Comparison of ENCODE assay signal across 1 cellular context in genomic region chr12:44441155-44441554, GRCh38.
A peak's percentile ranks its signal among the peaks of the same experiment; 100 is the strongest.
TF ChIP-seq lines count a peak whose summit lies in the region.

No MANE protein-coding gene starts in this region.

TF ChIP-seq in GM12878, 131 proteins besides CTCF, POLR2A, EP300 and RAD21 (continued from another document):
- TF ChIP-seq, protein P1, sequence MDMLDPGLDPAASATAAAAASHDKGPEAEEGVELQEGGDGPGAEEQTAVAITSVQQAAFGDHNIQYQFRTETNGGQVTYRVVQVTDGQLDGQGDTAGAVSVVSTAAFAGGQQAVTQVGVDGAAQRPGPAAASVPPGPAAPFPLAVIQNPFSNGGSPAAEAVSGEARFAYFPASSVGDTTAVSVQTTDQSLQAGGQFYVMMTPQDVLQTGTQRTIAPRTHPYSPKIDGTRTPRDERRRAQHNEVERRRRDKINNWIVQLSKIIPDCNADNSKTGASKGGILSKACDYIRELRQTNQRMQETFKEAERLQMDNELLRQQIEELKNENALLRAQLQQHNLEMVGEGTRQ (IDR thresholded peaks at IDR 0.05; ENCODE audit: borderline replicate concordance, low read depth, low read length): no peak
- TF ChIP-seq NR2F1 (conservative IDR thresholded peaks at IDR 0.05) (0 out of 2 replicates have a peak, but pooled peaks have one; percentile 15), PAX5 (IDR thresholded peaks at IDR 0.05; ENCODE audit: borderline replicate concordance, low read depth, low read length) (peak; percentile 15; the same call in 1 of the 2 replicates), POLR2AphosphoS5 (IDR thresholded peaks at IDR 0.05; ENCODE audit: low read length) (no peak), SPI1 (IDR thresholded peaks at IDR 0.05; ENCODE audit: borderline replicate concordance, insufficient read depth, low read depth, low read length) (no peak), HDGF (IDR thresholded peaks at IDR 0.05) (no peak), KLF5 (IDR thresholded peaks at IDR 0.05; ENCODE audit: partially characterized antibody) (no peak), EGR1 (IDR thresholded peaks at IDR 0.05; ENCODE audit: borderline replicate concordance in 1 of 2, low read depth in 2 of 2, low read length in 2 of 2) (no peak), ELK1 (IDR thresholded peaks at IDR 0.05; ENCODE audit: low read depth, low read length) (no peak), FOXK2 (IDR thresholded peaks at IDR 0.05) (no peak), YY1 (IDR thresholded peaks at IDR 0.05; ENCODE audit: low read depth, low read length) (no peak), E4F1 (IDR thresholded peaks at IDR 0.05; ENCODE audit: borderline replicate concordance, partially characterized antibody) (no peak), TCF12 (IDR thresholded peaks at IDR 0.05; ENCODE audit: low read depth, low read length) (no peak), ZBTB4 (CRISPR knock-in tag; IDR thresholded peaks at IDR 0.05) (no peak), SMC3 (IDR thresholded peaks at IDR 0.05; ENCODE audit: borderline replicate concordance, low read length) (no peak), RCOR1 (conservative IDR thresholded peaks at IDR 0.05; ENCODE audit: low read depth, low read length) (no peak), SREBF2 (IDR thresholded peaks at IDR 0.05; ENCODE audit: low read length) (no peak), ZNF24 (IDR thresholded peaks at IDR 0.05) (0 out of 2 replicates have a peak, but pooled peaks have one; percentile 35), ETV6 (conservative IDR thresholded peaks at IDR 0.05 in 1 of 2, IDR thresholded peaks at IDR 0.05 in 1 of 2; ENCODE audit: borderline replicate concordance in 1 of 2, low read depth in 1 of 2) (no peak), ZZZ3 (IDR thresholded peaks at IDR 0.05; ENCODE audit: control insufficient read depth, insufficient read length, low read depth) (no peak), ZNF217 (IDR thresholded peaks at IDR 0.05) (no peak), PKNOX1 (IDR thresholded peaks at IDR 0.05) (no peak), NRF1 (conservative IDR thresholded peaks at IDR 0.05; ENCODE audit: low read depth, low read length) (no peak), GABPA (IDR thresholded peaks at IDR 0.05; ENCODE audit: low read depth) (no peak), SUZ12 (IDR thresholded peaks at IDR 0.05; ENCODE audit: unreplicated experiment) (no peak), RBBP5 (conservative IDR thresholded peaks at IDR 0.05) (no peak), CEBPB (IDR thresholded peaks at IDR 0.05; ENCODE audit: borderline replicate concordance in 1 of 2, low read depth in 2 of 2, low read length in 2 of 2) (no peak), BMI1 (IDR thresholded peaks at IDR 0.05; ENCODE audit: borderline replicate concordance) (no peak), STAT1 (conservative IDR thresholded peaks at IDR 0.05) (no peak), EED (IDR thresholded peaks at IDR 0.05; ENCODE audit: low read depth) (peak; percentile 39; the same call in 1 of the 2 replicates), TAF1 (IDR thresholded peaks at IDR 0.05; ENCODE audit: borderline replicate concordance, low read depth, low read length) (no peak), MYC (IDR thresholded peaks at IDR 0.05; ENCODE audit: insufficient read depth, insufficient read length, insufficient replicate concordance, low read length, severe bottlenecking) (no peak), MEF2B (IDR thresholded peaks at IDR 0.05; ENCODE audit: partially characterized antibody, poor library complexity, severe bottlenecking) (no peak), BCLAF1 (IDR thresholded peaks at IDR 0.05) (no peak)
- TF ChIP-seq, protein P2, sequence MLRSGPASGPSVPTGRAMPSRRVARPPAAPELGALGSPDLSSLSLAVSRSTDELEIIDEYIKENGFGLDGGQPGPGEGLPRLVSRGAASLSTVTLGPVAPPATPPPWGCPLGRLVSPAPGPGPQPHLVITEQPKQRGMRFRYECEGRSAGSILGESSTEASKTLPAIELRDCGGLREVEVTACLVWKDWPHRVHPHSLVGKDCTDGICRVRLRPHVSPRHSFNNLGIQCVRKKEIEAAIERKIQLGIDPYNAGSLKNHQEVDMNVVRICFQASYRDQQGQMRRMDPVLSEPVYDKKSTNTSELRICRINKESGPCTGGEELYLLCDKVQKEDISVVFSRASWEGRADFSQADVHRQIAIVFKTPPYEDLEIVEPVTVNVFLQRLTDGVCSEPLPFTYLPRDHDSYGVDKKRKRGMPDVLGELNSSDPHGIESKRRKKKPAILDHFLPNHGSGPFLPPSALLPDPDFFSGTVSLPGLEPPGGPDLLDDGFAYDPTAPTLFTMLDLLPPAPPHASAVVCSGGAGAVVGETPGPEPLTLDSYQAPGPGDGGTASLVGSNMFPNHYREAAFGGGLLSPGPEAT (IDR thresholded peaks at IDR 0.05; ENCODE audit: low read depth): 0 out of 2 replicates have a peak, but pooled peaks have one; percentile 17
